In genomic region chr6:8100159-8100854, GRCh38 we compare ENCODE assay signal across 1 cellular context.
TF ChIP-seq lines count a peak whose summit lies in the region.

No MANE protein-coding gene starts in this region.

TF ChIP-seq in IMR-90, 13 proteins besides CTCF, POLR2A, EP300 and RAD21:
- TF ChIP-seq CEBPB (IDR thresholded peaks at IDR 0.05; ENCODE audit: low read depth, low read length) (peak; percentile 26; the same call in 1 of the 2 replicates), FOS (IDR thresholded peaks at IDR 0.05; ENCODE audit: low read depth, low read length) (no peak)
